Comparison of ENCODE assay signal across 31 cellular contexts in the genomic region with DNA sequence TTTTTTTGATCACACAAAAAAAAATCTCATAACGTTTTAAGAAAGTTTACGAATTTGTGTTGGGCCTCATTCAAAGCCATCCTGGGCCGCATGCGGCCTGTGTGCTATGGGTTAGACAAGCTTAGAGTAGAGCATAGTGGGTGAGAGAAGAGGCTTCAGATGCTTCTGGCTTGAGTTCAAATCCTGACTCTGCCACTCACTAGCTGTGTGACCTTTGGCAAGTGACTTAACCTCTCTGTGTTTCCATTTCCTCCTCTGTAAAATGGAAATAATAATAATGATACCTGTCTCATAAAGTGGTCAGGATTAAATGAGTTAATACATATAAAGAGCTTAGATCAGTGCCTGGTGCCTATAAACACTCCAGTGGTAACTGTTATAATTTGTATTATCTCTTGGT. TPM values are rescaled to one million over a fixed set of nuclear protein-coding genes. Genes with fewer than 3 reads are reported as not detected.
A peak's percentile ranks its signal among the peaks of the same experiment; 100 is the strongest.
DNase-seq lines count a peak whose midpoint lies in the region; ATAC-seq and TF ChIP-seq lines count a peak whose summit lies in the region.
"Had no signal": no experiment of that assay in that cellular context is flagged by ENCODE, and none has a peak within 500 bp of the region (broad histone marks: within the 10 kb centered on the region; RNA-seq: fewer than 3 reads in every experiment).

No MANE protein-coding gene starts in this region.

- peaks cover 18% of the 10 kb centered on the region for H3K4me1 ChIP-seq in CD4-positive, CD25-positive, alpha-beta regulatory T cell (ENCODE audit: control insufficient read depth, insufficient read depth, low read length, poor library complexity, severe bottlenecking)
- peaks cover 5 to 26% (median 18%) of the 10 kb centered on the region in 4 donors for H3K4me1 ChIP-seq in liver (ENCODE audit: control insufficient read depth in 4 of 4, insufficient read depth in 4 of 4, low read length in 3 of 4)
- H3K4me1 ChIP-seq: breast epithelium, gastrocnemius medialis had no signal

- no peaks in the 10 kb centered on the region for H3K27me3 ChIP-seq in CD4-positive, CD25-positive, alpha-beta regulatory T cell (ENCODE audit: control insufficient read depth, insufficient read depth, low read length)
- no peaks in the 10 kb centered on the region for H3K27me3 ChIP-seq in liver (ENCODE audit: control insufficient read depth in 4 of 4, insufficient read depth in 4 of 4, low read length in 3 of 4)
- H3K27me3 ChIP-seq: breast epithelium, gastrocnemius medialis, testis, vagina had no signal

- H3K9ac ChIP-seq in liver (ENCODE audit: low read depth in 1 of 2, low read length in 2 of 2), result peak overlapping the region in 1 of 2 donors; percentile 21
- H3K9ac ChIP-seq: GM23248, SK-N-SH had no signal

- DNase-seq in activated CD4-positive, alpha-beta T cell treated with anti-CD3 and anti-CD28 coated beads, Interleukin-2, amount 10 ng/mL, durations not matched to agents 24 days and 14 days, result no peak
- DNase-seq in activated CD4-positive, alpha-beta T cell treated with anti-CD3 and anti-CD28 coated beads for 48 hours, result no peak
- no peak for DNase-seq in CD4-positive, CD25-positive, alpha-beta regulatory T cell
- no peak for DNase-seq in hepatic stellate cell (ENCODE audit: low spot score)
- DNase-seq in cardiac septum (ENCODE audit: low spot score), result no peak
- DNase-seq in COLO829 (ENCODE audit: low spot score), result no peak
- DNase-seq: activated T-cell treated with anti-CD3 and anti-CD28 coated beads, Interleukin-2, amount 50 U/mL, for 4 hours; COR-L47; DMS79; gastrocnemius medialis; GM23248; hippocampal formation; IMR-90; mucosa of descending colon; MV-4-11; NCI-H1436 treated with DMSO at 0.1 percent for 48 hours; NCI-H226; NCI-H69; PC-9; SK-N-SH; stimulated activated naive CD4-positive, alpha-beta T cell; testis had no signal

- H3K4me3 ChIP-seq in CD4-positive, CD25-positive, alpha-beta regulatory T cell (ENCODE audit: low read depth, low read length), result no peak overlapping the region
- H3K4me3 ChIP-seq in liver (ENCODE audit: low read depth in 1 of 3, low read length in 3 of 3), result no peak overlapping the region
- H3K4me3 ChIP-seq: breast epithelium, gastrocnemius medialis, GM23248, lung, mucosa of descending colon, PC-9, testis, vagina had no signal

- H3K4me3 Mint-ChIP-seq in activated CD4-positive, alpha-beta T cell treated with anti-CD3 and anti-CD28 coated beads, Interleukin-2, amount 10 ng/mL, durations not matched to agents 24 days and 14 days, result no peak overlapping the region
- peak overlapping the region in 1 of 4 donors; percentile 18 for H3K4me3 Mint-ChIP-seq in CD4-positive, CD25-positive, alpha-beta regulatory T cell
- H3K4me3 Mint-ChIP-seq in activated T-helper 17 cell treated with anti-CD3 and anti-CD28 coated beads, Interleukin-2, amount 50 U/mL, for 72 hours, result peak overlapping the region; percentile 55
- H3K4me3 Mint-ChIP-seq: activated T-cell treated with anti-CD3 and anti-CD28 coated beads, Interleukin-2, amount 50 U/mL, for 4 hours; HFFc6; T-helper 1 cell treated with Interleukin-12 subunit alpha and Interleukin-12 subunit beta and Interleukin-4 antibody, amounts not matched to agents 30 μg/mL and 1 μg/mL, for 36 hours had no signal

- intact Hi-C loops in activated CD4-positive, alpha-beta T cell treated with anti-CD3 and anti-CD28 coated beads, Interleukin-2, amount 10 ng/mL, durations not matched to agents 24 days and 14 days (cut with micrococcal nuclease), result no loop called here
- intact Hi-C loops in cardiac septum (cut with DNase I), result no loop called here

- H3K9me3 Mint-ChIP-seq in activated CD4-positive, alpha-beta T cell treated with anti-CD3 and anti-CD28 coated beads, Interleukin-2, amount 10 ng/mL, durations not matched to agents 24 days and 14 days, result no peaks in the 10 kb centered on the region
- H3K9me3 Mint-ChIP-seq in CD4-positive, CD25-positive, alpha-beta regulatory T cell, result peaks cover 0 to 2% (median 0%) of the 10 kb centered on the region in 7 donors
- H3K9me3 Mint-ChIP-seq in activated T-helper 17 cell treated with anti-CD3 and anti-CD28 coated beads, Interleukin-2, amount 50 U/mL, for 72 hours, result no peaks in the 10 kb centered on the region
- H3K9me3 Mint-ChIP-seq: activated T-cell treated with anti-CD3 and anti-CD28 coated beads, Interleukin-2, amount 50 U/mL, for 4 hours; HFFc6; T-helper 1 cell treated with Interleukin-12 subunit alpha and Interleukin-12 subunit beta and Interleukin-4 antibody, amounts not matched to agents 30 μg/mL and 1 μg/mL, for 36 hours had no signal

- no peak for TF ChIP-seq RAD21 in liver (IDR thresholded peaks at IDR 0.05)

- no peaks in the 10 kb centered on the region for H3K27me3 Mint-ChIP-seq in activated CD4-positive, alpha-beta T cell treated with anti-CD3 and anti-CD28 coated beads, Interleukin-2, amount 10 ng/mL, durations not matched to agents 24 days and 14 days
- no peaks in the 10 kb centered on the region for H3K27me3 Mint-ChIP-seq in CD4-positive, CD25-positive, alpha-beta regulatory T cell
- H3K27me3 Mint-ChIP-seq in activated T-helper 17 cell treated with anti-CD3 and anti-CD28 coated beads, Interleukin-2, amount 50 U/mL, for 72 hours, result no peaks in the 10 kb centered on the region

- 94% methylated on average over 4 of the region's 4 CpGs for WGBS in liver

- no peak overlapping the region for H3K27ac ChIP-seq in CD4-positive, CD25-positive, alpha-beta regulatory T cell (ENCODE audit: insufficient read depth, low read length, poor library complexity, severe bottlenecking)
- H3K27ac ChIP-seq in liver (ENCODE audit: low read depth in 1 of 2, low read length in 2 of 2), result peak overlapping the region; percentile 87 to 98
- H3K27ac ChIP-seq: gastrocnemius medialis, GM23248, testis had no signal

- H3K9me3 ChIP-seq in CD4-positive, CD25-positive, alpha-beta regulatory T cell (ENCODE audit: control insufficient read depth in 2 of 2, low read length in 2 of 2), result no peaks in the 10 kb centered on the region
- H3K9me3 ChIP-seq in liver (ENCODE audit: control insufficient read depth in 4 of 4, low read length in 3 of 4), result no peaks in the 10 kb centered on the region
- H3K9me3 ChIP-seq: breast epithelium, gastrocnemius medialis, mucosa of descending colon, SK-N-SH, testis, vagina had no signal

- H3K4me1 Mint-ChIP-seq in activated CD4-positive, alpha-beta T cell treated with anti-CD3 and anti-CD28 coated beads, Interleukin-2, amount 10 ng/mL, durations not matched to agents 24 days and 14 days, result peaks cover 32% of the 10 kb centered on the region
- H3K4me1 Mint-ChIP-seq in CD4-positive, CD25-positive, alpha-beta regulatory T cell, result peaks cover 6 to 32% (median 20%) of the 10 kb centered on the region in 4 donors
- peaks cover 9% of the 10 kb centered on the region for H3K4me1 Mint-ChIP-seq in activated T-helper 17 cell treated with anti-CD3 and anti-CD28 coated beads, Interleukin-2, amount 50 U/mL, for 72 hours

- no peak for TF ChIP-seq CTCF in liver (IDR thresholded peaks at IDR 0.05; ENCODE audit: low read depth, low read length, missing input control)

- no peak for ATAC-seq in CD4-positive, CD25-positive, alpha-beta regulatory T cell (ENCODE audit: low read depth in 2 of 2)
- no peak for ATAC-seq in activated T-helper 17 cell treated with anti-CD3 and anti-CD28 coated beads, Interleukin-2, amount 50 U/mL, for 72 hours (replicated peaks)
- ATAC-seq: activated CD4-positive, CD25-positive, alpha-beta regulatory T cell treated with anti-CD3 and anti-CD28 coated beads, Interleukin-2, amount 50 U/mL, for 24 hours; activated T-cell treated with anti-CD3 and anti-CD28 coated beads, Interleukin-2, amount 50 U/mL, for 4 hours; gastrocnemius medialis; mucosa of descending colon; Right ventricle myocardium inferior had no signal

- peaks cover 23% of the 10 kb centered on the region for H3K36me3 ChIP-seq in CD4-positive, CD25-positive, alpha-beta regulatory T cell (ENCODE audit: control insufficient read depth, insufficient read depth, low read length)
- peaks cover 0 to 4% (median under 1%) of the 10 kb centered on the region in 4 donors for H3K36me3 ChIP-seq in liver (ENCODE audit: control insufficient read depth in 4 of 4, insufficient read depth in 3 of 4, low read depth in 1 of 4, low read length in 3 of 4)
- H3K36me3 ChIP-seq: breast epithelium, gastrocnemius medialis, vagina had no signal

- peak overlapping the region; percentile 29 for H3K27ac Mint-ChIP-seq in activated CD4-positive, alpha-beta T cell treated with anti-CD3 and anti-CD28 coated beads, Interleukin-2, amount 10 ng/mL, durations not matched to agents 24 days and 14 days
- peak overlapping the region in 2 of 3 donors; percentile 63 to 65 for H3K27ac Mint-ChIP-seq in CD4-positive, CD25-positive, alpha-beta regulatory T cell
- peak overlapping the region; percentile 73 for H3K27ac Mint-ChIP-seq in activated T-helper 17 cell treated with anti-CD3 and anti-CD28 coated beads, Interleukin-2, amount 50 U/mL, for 72 hours

- H3K36me3 Mint-ChIP-seq in activated CD4-positive, alpha-beta T cell treated with anti-CD3 and anti-CD28 coated beads, Interleukin-2, amount 10 ng/mL, durations not matched to agents 24 days and 14 days (ENCODE audit: low read depth), result peaks cover 45% of the 10 kb centered on the region
- H3K36me3 Mint-ChIP-seq in CD4-positive, CD25-positive, alpha-beta regulatory T cell, result peaks cover 5% of the 10 kb centered on the region
- H3K36me3 Mint-ChIP-seq in activated T-helper 17 cell treated with anti-CD3 and anti-CD28 coated beads, Interleukin-2, amount 50 U/mL, for 72 hours (ENCODE audit: low read depth), result peaks cover 95% of the 10 kb centered on the region

TF ChIP-seq in liver, 16 proteins besides CTCF, POLR2A, EP300 and RAD21 (continues in another document):
- TF ChIP-seq, protein P1, sequence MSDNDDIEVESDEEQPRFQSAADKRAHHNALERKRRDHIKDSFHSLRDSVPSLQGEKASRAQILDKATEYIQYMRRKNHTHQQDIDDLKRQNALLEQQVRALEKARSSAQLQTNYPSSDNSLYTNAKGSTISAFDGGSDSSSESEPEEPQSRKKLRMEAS (IDR thresholded peaks at IDR 0.05), result no peak
- TF ChIP-seq FOXA1 (IDR thresholded peaks at IDR 0.05), result no peak

RNA-seq across cellular contexts. Expression of a gene that starts 6.2 kb away (rescaled TPM):
- total RNA-seq in activated CD4-positive, alpha-beta T cell treated with anti-CD3 and anti-CD28 coated beads, Interleukin-2, amount 10 ng/mL, durations not matched to agents 24 days and 14 days, result 20.9 and 25.9 TPM in 2 replicates
- 38.1 TPM for total RNA-seq in CD4-positive, CD25-positive, alpha-beta regulatory T cell
- 10 to 100 TPM; 27.8 to 33.7 (median 28.4) TPM for polyA plus RNA-seq in CD4-positive, CD25-positive, alpha-beta regulatory T cell
- 10 to 100 TPM; 31.6 to 45.3 TPM for total RNA-seq in activated T-helper 17 cell treated with anti-CD3 and anti-CD28 coated beads, Interleukin-2, amount 50 U/mL, for 72 hours
- total RNA-seq in liver (10 to 100 TPM; 27.0 to 32.1 TPM), cardiac septum (6.4 TPM)
- 10 to 100 TPM; 16.5 TPM for polyA plus RNA-seq in liver
